37 cellular contexts compared by ENCODE assay signal in genomic region chr3:13937131-13937530, GRCh38. TPM values are rescaled to one million over a fixed set of nuclear protein-coding genes. Genes with fewer than 3 reads are reported as not detected.
"Had no signal": no experiment of that assay in that cellular context is flagged by ENCODE, and none has a peak within 500 bp of the region (broad histone marks: within the 10 kb centered on the region; RNA-seq: fewer than 3 reads in every experiment).

No MANE protein-coding gene starts in this region.

- H3K27me3 ChIP-seq: MG63 had no signal

- H3K36me3 ChIP-seq: MG63 had no signal

- DNase-seq: Karpas-422, Kasumi-1, MG63, MM.1S, MV-4-11, NCI-H1048, NCI-H1092, NCI-H1092 treated with DMSO at 0.1 percent for 48 hours, NCI-H1105, NCI-H1105 treated with DMSO at 0.1 percent for 48 hours, NCI-H1417, NCI-H1417 treated with DMSO at 0.1 percent for 48 hours, NCI-H1436, NCI-H1436 treated with DMSO at 0.1 percent for 48 hours, NCI-H146, NCI-H1694, NCI-H1694 treated with DMSO at 0.1 percent for 48 hours, NCI-H187, NCI-H187 treated with DMSO at 0.1 percent for 48 hours, NCI-H1930, NCI-H2029, NCI-H2029 treated with DMSO at 0.1 percent for 48 hours, NCI-H2081, NCI-H2081 treated with DMSO at 0.1 percent for 48 hours, NCI-H2107, NCI-H2171, NCI-H2171 treated with DMSO at 0.1 percent for 48 hours, NCI-H2227 treated with DMSO at 0.1 percent for 48 hours, NCI-H226, NCI-H345, NCI-H446, NCI-H446 treated with DMSO at 0.1 percent for 48 hours, NCI-H510A, NCI-H510A treated with DMSO at 0.1 percent for 48 hours had no signal

- H3K9me3 ChIP-seq: MG63 had no signal

- H3K4me3 ChIP-seq: MG63 had no signal

- H3K9ac ChIP-seq: KMS-11 had no signal

- H3K27ac ChIP-seq: KMS-11 had no signal

- H3K4me2 ChIP-seq: KMS-11 had no signal

RNA-seq across cellular contexts. Expression of gene WNT7A, which starts 57.3 kb away (rescaled TPM):
- total RNA-seq: LHCN-M2, NCI-H460 had no signal
